Comparison of ENCODE assay signal across 24 cellular contexts in genomic region chr10:126255313-126255712, GRCh38.
A peak's percentile ranks its signal among the peaks of the same experiment; 100 is the strongest.
DNase-seq lines count a peak whose midpoint lies in the region; ATAC-seq, FAIRE-seq and TF ChIP-seq lines count a peak whose summit lies in the region.
"Had no signal": no experiment of that assay in that cellular context is flagged by ENCODE, and none has a peak within 500 bp of the region (broad histone marks: within the 10 kb centered on the region; RNA-seq: fewer than 3 reads in every experiment).

No MANE protein-coding gene starts in this region.

- H3K23ac ChIP-seq in mesenchymal stem cell (ENCODE audit: low read length in 2 of 2) = no peak overlapping the region

- CTCF ChIA-PET in MCF 10A (lab: Yijun Ruan, JAX) = no interaction called here

- H3K79me2 ChIP-seq in astrocyte (ENCODE audit: insufficient read depth, low read length) = peaks cover 37% of the 10 kb centered on the region

- H2BK12ac ChIP-seq in mesenchymal stem cell (ENCODE audit: low read length in 2 of 2) = peak overlapping the region; percentile 34 to 88

- H4K8ac ChIP-seq in mesenchymal stem cell (ENCODE audit: low read length) = no peak overlapping the region

- H3K4me3 Mint-ChIP-seq in MCF 10A (ENCODE audit: unreplicated experiment) (no peak overlapping the region), astrocyte (ENCODE audit: unreplicated experiment) (no peak overlapping the region)
- H3K4me3 Mint-ChIP-seq: B cell; CD4-positive, CD25-positive, alpha-beta regulatory T cell; CD8-positive, alpha-beta T cell; GM23338; H9; HFFc6 had no signal

- H3K36me3 ChIP-seq in breast epithelium = no peaks in the 10 kb centered on the region
- peaks cover 11% of the 10 kb centered on the region for H3K36me3 ChIP-seq in astrocyte (ENCODE audit: insufficient read depth, low read length)
- H3K36me3 ChIP-seq in mesenchymal stem cell (ENCODE audit: control insufficient read depth in 1 of 2, insufficient read depth in 2 of 2, low read depth in 1 of 2, low read length in 2 of 2) = peaks cover 22 to 54% of the 10 kb centered on the region in 2 experiments
- H3K36me3 ChIP-seq: BLaER1 had no signal

- H3K4me3 ChIP-seq in breast epithelium (no peak overlapping the region), astrocyte (ENCODE audit: insufficient read depth, low read depth, low read length) (no peak overlapping the region), mesenchymal stem cell (ENCODE audit: insufficient read depth in 1 of 2, low read depth in 1 of 2, low read length in 2 of 2) (no peak overlapping the region)
- H3K4me3 ChIP-seq: BLaER1, GM23338 had no signal

- WGBS in mesenchymal stem cell = 98% methylated on average over 6 of the region's 8 CpGs

- H4K20me1 ChIP-seq in astrocyte (ENCODE audit: insufficient read depth, low read length) = no peaks in the 10 kb centered on the region
- H4K20me1 ChIP-seq: BLaER1 had no signal

- H2AK5ac ChIP-seq in mesenchymal stem cell (ENCODE audit: low read length, severe bottlenecking) = no peak overlapping the region

- no peaks in the 10 kb centered on the region for H3K27me3 Mint-ChIP-seq in MCF 10A (ENCODE audit: insufficient read depth, unreplicated experiment)
- no peaks in the 10 kb centered on the region for H3K27me3 Mint-ChIP-seq in astrocyte (ENCODE audit: low read depth, unreplicated experiment)
- H3K27me3 Mint-ChIP-seq: CD4-positive, CD25-positive, alpha-beta regulatory T cell had no signal

- intact Hi-C loops in breast epithelium (cut with DNase I; ENCODE audit: low total_unique reads) = no loop called here
- intact Hi-C loops in MCF 10A (cut with micrococcal nuclease) = loop anchor here (10.0 kb wide), 1 partner anchor 129 kb away; the partner anchor contains the start of gene ADAM12

- H3K27ac ChIP-seq in breast epithelium (peak overlapping the region; percentile 78 to 88), astrocyte (ENCODE audit: low read depth, low read length) (peak overlapping the region; percentile 100), mesenchymal stem cell (ENCODE audit: low read length, poor library complexity, severe bottlenecking) (no peak overlapping the region)
- H3K27ac ChIP-seq: 22Rv1, BLaER1, C4-2B had no signal

- H3K4me1 Mint-ChIP-seq in MCF 10A (ENCODE audit: insufficient read depth, unreplicated experiment) (peaks cover 19% of the 10 kb centered on the region), astrocyte (ENCODE audit: low read depth, unreplicated experiment) (peaks cover 14% of the 10 kb centered on the region)
- H3K4me1 Mint-ChIP-seq: B cell; CD4-positive, CD25-positive, alpha-beta regulatory T cell; GM23338 had no signal

- H3K9me3 ChIP-seq in breast epithelium = no peaks in the 10 kb centered on the region
- peaks cover 7% of the 10 kb centered on the region for H3K9me3 ChIP-seq in astrocyte (ENCODE audit: insufficient read depth, low read depth, low read length)
- peaks cover 4% of the 10 kb centered on the region for H3K9me3 ChIP-seq in mesenchymal stem cell (ENCODE audit: control insufficient read depth, low read length)
- H3K9me3 ChIP-seq: Caco-2 had no signal

- H3K4me1 ChIP-seq in breast epithelium (peaks cover 4 to 13% of the 10 kb centered on the region in 2 donors), astrocyte (ENCODE audit: insufficient read depth, low read length) (peaks cover 22% of the 10 kb centered on the region), mesenchymal stem cell (ENCODE audit: control insufficient read depth, insufficient read depth, low read depth, low read length) (peaks cover 14% of the 10 kb centered on the region)
- H3K4me1 ChIP-seq: BLaER1, Caco-2 had no signal

- POLR2A ChIA-PET in MCF 10A (lab: Yijun Ruan, JAX) = no interaction called here

- H3K4me2 ChIP-seq in astrocyte (ENCODE audit: low read length) (no peak overlapping the region), mesenchymal stem cell (ENCODE audit: low read length, poor library complexity, severe bottlenecking) (no peak overlapping the region)
- H3K4me2 ChIP-seq: BLaER1, GM23338 had no signal

- H3K27me3 ChIP-seq in breast epithelium (no peaks in the 10 kb centered on the region), astrocyte (ENCODE audit: insufficient read depth, low read length) (no peaks in the 10 kb centered on the region), mesenchymal stem cell (ENCODE audit: control insufficient read depth in 1 of 2, insufficient read depth in 1 of 2, low read length in 2 of 2) (no peaks in the 10 kb centered on the region)
- H3K27me3 ChIP-seq: BLaER1 had no signal

- no peak overlapping the region for H3K9ac ChIP-seq in astrocyte (ENCODE audit: low read length)
- no peak overlapping the region for H3K9ac ChIP-seq in mesenchymal stem cell (ENCODE audit: low read length)
- H3K9ac ChIP-seq: BLaER1 had no signal

- no peaks in the 10 kb centered on the region for H3K36me3 Mint-ChIP-seq in MCF 10A (ENCODE audit: insufficient read depth, unreplicated experiment)
- peaks cover 15% of the 10 kb centered on the region for H3K36me3 Mint-ChIP-seq in astrocyte (ENCODE audit: low read depth, unreplicated experiment)
- H3K36me3 Mint-ChIP-seq: CD8-positive, alpha-beta T cell had no signal

- H3K9me3 Mint-ChIP-seq in MCF 10A (ENCODE audit: unreplicated experiment) (peaks cover 13% of the 10 kb centered on the region), astrocyte (ENCODE audit: unreplicated experiment) (peaks cover 2% of the 10 kb centered on the region)

- no peak for DNase-seq in breast epithelium (ENCODE audit: low spot score in 2 of 2)
- DNase-seq in MCF 10A (ENCODE audit: unreplicated experiment) = no peak
- no peak for DNase-seq in astrocyte (ENCODE audit: low read depth)
- DNase-seq in mesenchymal stem cell = no peak
- DNase-seq: Caco-2; CD4-positive, CD25-positive, alpha-beta regulatory T cell; CD8-positive, alpha-beta T cell; DMS153; DND-41; H9; HFFc6 had no signal

- no peak overlapping the region for H3K4ac ChIP-seq in mesenchymal stem cell (ENCODE audit: low read depth in 1 of 2, low read length in 2 of 2)

- H3K79me1 ChIP-seq in mesenchymal stem cell (replicated peaks; ENCODE audit: low read length, poor library complexity, severe bottlenecking) = peaks cover 32% of the 10 kb centered on the region

- H3K18ac ChIP-seq in mesenchymal stem cell (ENCODE audit: low read depth in 1 of 2, low read length in 2 of 2) = peak overlapping the region in 1 of 2 experiments; percentile 75

- no peak overlapping the region for H4K91ac ChIP-seq in mesenchymal stem cell (ENCODE audit: low read length)

- no peak for TF ChIP-seq POLR2A in breast epithelium (IDR thresholded peaks at IDR 0.05)

- H3K27ac Mint-ChIP-seq in MCF 10A (ENCODE audit: low read depth, unreplicated experiment) (no peak overlapping the region), astrocyte (ENCODE audit: unreplicated experiment) (no peak overlapping the region)
- H3K27ac Mint-ChIP-seq: B cell; CD8-positive, alpha-beta T cell; GM23338; H9 had no signal

- H2BK120ac ChIP-seq in mesenchymal stem cell (ENCODE audit: low read depth, low read length) = no peak overlapping the region

- no peak overlapping the region for H2AFZ ChIP-seq in astrocyte (ENCODE audit: low read depth, low read length)
- no peak overlapping the region for H2AFZ ChIP-seq in mesenchymal stem cell (ENCODE audit: low read depth, low read length)
- H2AFZ ChIP-seq: GM23338 had no signal

- BruUV-seq in MCF 10A (replicated peaks; lab: Mats Ljungman, UMichigan) = no TSS peak

- TF ChIP-seq CTCF in breast epithelium (IDR thresholded peaks at IDR 0.05) = no peak
- no peak for TF ChIP-seq CTCF in MCF 10A (IDR thresholded peaks at IDR 0.05; ENCODE audit: unreplicated experiment)
- no peak for TF ChIP-seq CTCF in astrocyte (IDR thresholded peaks at IDR 0.05; ENCODE audit: insufficient read depth, low read depth, low read length)

- no peak for FAIRE-seq in astrocyte (lab: Jason Lieb, UNC)
- FAIRE-seq: A204.1, G401.6, GM12892, GM19239 had no signal

- no peak overlapping the region for H3K14ac ChIP-seq in mesenchymal stem cell (ENCODE audit: low read length in 2 of 2)

- H2BK5ac ChIP-seq in mesenchymal stem cell (ENCODE audit: low read depth, low read length, poor library complexity, severe bottlenecking) = no peak overlapping the region

- no peak for ATAC-seq in HG03460 (IDR thresholded peaks at IDR 0.05; ENCODE audit: unreplicated experiment)
- ATAC-seq in GM19328 (IDR thresholded peaks at IDR 0.05; ENCODE audit: unreplicated experiment) = no peak
- no peak for ATAC-seq in GM18519 (IDR thresholded peaks at IDR 0.05; ENCODE audit: low FRiP score, unreplicated experiment)
- ATAC-seq: CD8-positive, alpha-beta T cell; GM23338; HCT116 had no signal

- H2BK15ac ChIP-seq in mesenchymal stem cell (ENCODE audit: low read depth, poor library complexity, severe bottlenecking) = no peak overlapping the region
